Comparison of ENCODE assay signal across 11 cellular contexts in genomic region chr3:32780071-32780734, GRCh38. TPM values are rescaled to one million over a fixed set of nuclear protein-coding genes. Genes with fewer than 3 reads are reported as not detected.
A peak's percentile ranks its signal among the peaks of the same experiment; 100 is the strongest.
DNase-seq lines count a peak whose midpoint lies in the region; ATAC-seq and TF ChIP-seq lines count a peak whose summit lies in the region.
"Had no signal": no experiment of that assay in that cellular context is flagged by ENCODE, and none has a peak within 500 bp of the region (broad histone marks: within the 10 kb centered on the region; RNA-seq: fewer than 3 reads in every experiment).

No MANE protein-coding gene starts in this region.

- no peaks in the 10 kb centered on the region; the same call in 2 of the 3 replicates for H3K9me3 Mint-ChIP-seq in GM23338

- TF ChIP-seq POLR2A in esophagus squamous epithelium (IDR thresholded peaks at IDR 0.05) (no peak), transverse colon (IDR thresholded peaks at IDR 0.05) (no peak)

- peaks cover 61% of the 10 kb centered on the region for H3K4me1 Mint-ChIP-seq in GM23338

- H3K4me1 ChIP-seq in GM23338 (ENCODE audit: insufficient read depth) (peaks cover 43% of the 10 kb centered on the region), SJCRH30 (peaks cover 5% of the 10 kb centered on the region; the same call in 1 of the 2 replicates), esophagus squamous epithelium (peaks cover 6 to 15% (median 6%) of the 10 kb centered on the region in 3 donors), psoas muscle (peaks cover 5% of the 10 kb centered on the region), transverse colon (peaks cover 0 to 10% (median 4%) of the 10 kb centered on the region in 4 donors)

- H3K79me2 ChIP-seq in GM23338 (replicated peaks; ENCODE audit: insufficient read depth), result peaks cover 48% of the 10 kb centered on the region

- DNase-seq in GM23338 (ENCODE audit: low spot score) (peak; percentile 74), SJCRH30 (peak in 1 of 2 experiments; percentile 12), esophagus squamous epithelium (lab: John Stamatoyannopoulos, UW) (no peak), psoas muscle (no peak), GM03348 (ENCODE audit: low spot score) (no peak), transverse colon (no peak), NCI-H2081 treated with DMSO at 0.1 percent for 48 hours (lab: John Stamatoyannopoulos, UW) (no peak)
- DNase-seq: midbrain, NCI-H446 had no signal

- in situ Hi-C loops in transverse colon (cut with MboI; ENCODE audit: low pct_ligation_motif_present in 1 of 4, low pct_unique_long_range_greater_than_20kb in 1 of 4, low sequenced_read_pairs in 3 of 4), result no loop called here

- TF ChIP-seq CTCF in GM23338 (conservative IDR thresholded peaks at IDR 0.05; ENCODE audit: low read depth in 2 of 2) (no peak), esophagus squamous epithelium (IDR thresholded peaks at IDR 0.05) (no peak), psoas muscle (IDR thresholded peaks at IDR 0.05) (no peak), transverse colon (IDR thresholded peaks at IDR 0.05) (no peak)

- no peak overlapping the region for H2AFZ ChIP-seq in GM23338

- H3K27me3 ChIP-seq in GM23338 (ENCODE audit: insufficient read depth) (no peaks in the 10 kb centered on the region), SJCRH30 (no peaks in the 10 kb centered on the region), esophagus squamous epithelium (peaks cover 0 to 4% (median 0%) of the 10 kb centered on the region in 4 donors), psoas muscle (ENCODE audit: insufficient read depth in 3 of 3, low read length in 2 of 3) (no peaks in the 10 kb centered on the region), transverse colon (peaks cover 10% of the 10 kb centered on the region)

- H3K27ac Mint-ChIP-seq in GM23338, result peak overlapping the region; percentile 97

- H3K9me3 ChIP-seq in SJCRH30 (replicated peaks), result no peaks in the 10 kb centered on the region
- H3K9me3 ChIP-seq in esophagus squamous epithelium, result no peaks in the 10 kb centered on the region
- H3K9me3 ChIP-seq in psoas muscle, result no peaks in the 10 kb centered on the region
- no peaks in the 10 kb centered on the region for H3K9me3 ChIP-seq in transverse colon

- ATAC-seq in GM23338, result peak; percentile 26
- no peak for ATAC-seq in psoas muscle
- ATAC-seq in HG03039 (IDR thresholded peaks at IDR 0.05; ENCODE audit: unreplicated experiment), result no peak

- peaks cover 35% of the 10 kb centered on the region for H3F3A ChIP-seq in GM23338 (replicated peaks; ENCODE audit: low read depth)

- 79 to 89% methylated on average over 10 of the region's 10 CpGs for WGBS in esophagus squamous epithelium, 2 donors
- WGBS in psoas muscle, 3 donors, result 89 to 93% (median 90%) methylated on average over 10 of the region's 10 CpGs
- WGBS in transverse colon (ENCODE audit: low coverage in 1 of 2), 2 donors, result 69 to 84% methylated on average over 6 to 10 of the region's 10 CpGs

- intact Hi-C loops in esophagus squamous epithelium (cut with DNase I) (no loop called here), psoas muscle (cut with DNase I) (no loop called here), transverse colon (cut with DNase I; ENCODE audit: low total_unique reads) (no loop called here)

- H3K9me2 ChIP-seq in GM23338 (ENCODE audit: insufficient read depth), result no peaks in the 10 kb centered on the region; the same call in 1 of the 2 replicates

- H3K4me3 ChIP-seq in GM23338 (peak overlapping the region; percentile 14), SJCRH30 (peak overlapping the region; percentile 68), esophagus squamous epithelium (peak overlapping the region in 3 of 4 donors; percentile 51 to 68 (median 57)), psoas muscle (peak overlapping the region; percentile 81), transverse colon (peak overlapping the region in 2 of 4 donors; percentile 45 to 71)

- peak overlapping the region; percentile 30; the same call in 2 of the 3 replicates for H3K4me3 Mint-ChIP-seq in GM23338

- H3K27me3 Mint-ChIP-seq in GM23338 (ENCODE audit: insufficient read depth, low read depth, poor library complexity), result peaks cover 22% of the 10 kb centered on the region

- peak overlapping the region; percentile 99 for H3K27ac ChIP-seq in GM23338 (ENCODE audit: low read depth)
- H3K27ac ChIP-seq in SJCRH30, result peak overlapping the region; percentile 84
- no peak overlapping the region for H3K27ac ChIP-seq in esophagus squamous epithelium
- no peak overlapping the region for H3K27ac ChIP-seq in psoas muscle
- H3K27ac ChIP-seq in transverse colon, result no peak overlapping the region
- H3K27ac ChIP-seq: HL-60 had no signal

- H3K4me2 ChIP-seq in GM23338, result peak overlapping the region; percentile 67

- no peaks in the 10 kb centered on the region for H4K20me1 ChIP-seq in GM23338 (replicated peaks; ENCODE audit: insufficient read depth)

- H3K36me3 ChIP-seq in GM23338 (ENCODE audit: insufficient read depth), result 0 out of 2 replicates have a peak, but pooled peaks cover 3% of the 10 kb centered on the region
- H3K36me3 ChIP-seq in SJCRH30, result no peaks in the 10 kb centered on the region
- peaks cover 0 to 9% (median 0%) of the 10 kb centered on the region in 3 donors for H3K36me3 ChIP-seq in esophagus squamous epithelium
- H3K36me3 ChIP-seq in psoas muscle (ENCODE audit: insufficient read depth in 1 of 2, low read depth in 1 of 2), result peaks cover 0 to 6% of the 10 kb centered on the region in 2 donors
- no peaks in the 10 kb centered on the region for H3K36me3 ChIP-seq in transverse colon

- peaks cover 15% of the 10 kb centered on the region; the same call in 2 of the 3 replicates for H3K36me3 Mint-ChIP-seq in GM23338 (ENCODE audit: low read depth)

- no peak for TF ChIP-seq EP300 in transverse colon (IDR thresholded peaks at IDR 0.05; ENCODE audit: low read depth)

TF ChIP-seq in GM23338, 12 proteins besides CTCF, POLR2A, EP300 and RAD21 (continues in another document):
- TF ChIP-seq ETS1 (IDR thresholded peaks at IDR 0.05) (no peak), EZH2 (IDR thresholded peaks at IDR 0.05; ENCODE audit: low read depth, unreplicated experiment) (no peak), JUNB (IDR thresholded peaks at IDR 0.05; ENCODE audit: unreplicated experiment) (no peak), NANOG (IDR thresholded peaks at IDR 0.05; ENCODE audit: borderline replicate concordance) (no peak), POLR2AphosphoS5 (IDR thresholded peaks at IDR 0.05; ENCODE audit: low read depth) (no peak), REST (IDR thresholded peaks at IDR 0.05; ENCODE audit: unreplicated experiment) (no peak), ZNF331 (CRISPR knock-in tag; IDR thresholded peaks at IDR 0.05; ENCODE audit: low read depth) (no peak), ZNF114 (CRISPR knock-in tag; IDR thresholded peaks at IDR 0.05) (no peak)

RNA-seq across cellular contexts. Expression of gene TRIM71, which starts 37.6 kb away (rescaled TPM):
- 318 and 346 TPM in 2 replicates for total RNA-seq in GM23338 (2014; rRNA removed; shearing (Covaris generic))
- polyA plus RNA-seq in GM23338 (2016; fragmentation: Nextera tagmentation; extraction: Ambion mirVana) (71.2 and 71.5 TPM in 2 replicates), psoas muscle (under 1 TPM in 1 of 3 donors, not detected in 2; 0.01 TPM)
- 0.05 TPM in 1 of 2 replicates, not detected in the other for total RNA-seq in SJCRH30 (2014; rRNA removed; shearing (Covaris generic))
- total RNA-seq in esophagus squamous epithelium (not detected), psoas muscle (not detected), transverse colon (not detected)

Comparison
In these comparisons a context has a peak if more than half of its experiments do, and no peak if none do; other contexts are left out.
1. H3K27ac ChIP-seq: peak in GM23338 (single experiment) and SJCRH30 (single experiment); none in esophagus squamous epithelium (0 of 4), psoas muscle (single experiment) and transverse colon (0 of 4).
2. RNA of gene TRIM71, which starts 37.6 kb away (total RNA-seq): 318 to 346 TPM in GM23338; 0.05 TPM in SJCRH30, not detected in esophagus squamous epithelium, not detected in psoas muscle and not detected in transverse colon; every median in the first group is over 100 times any median in the second.